In genomic region chr10:128735996-128736395, GRCh38 we compare ENCODE assay signal across 1 cellular context.
TF ChIP-seq lines count a peak whose summit lies in the region.

No MANE protein-coding gene starts in this region.

TF ChIP-seq in GM23338, 12 proteins besides CTCF, POLR2A, EP300 and RAD21 (continued from another document):
- TF ChIP-seq ZNF462 (CRISPR knock-in tag; IDR thresholded peaks at IDR 0.05) (no peak), NANOG (IDR thresholded peaks at IDR 0.05; ENCODE audit: borderline replicate concordance) (no peak)
